10 cellular contexts compared by ENCODE assay signal in genomic region chr1:97144527-97144926, GRCh38.
DNase-seq lines count a peak whose midpoint lies in the region; ATAC-seq and TF ChIP-seq lines count a peak whose summit lies in the region.
"Had no signal": no experiment of that assay in that cellular context is flagged by ENCODE, and none has a peak within 500 bp of the region (broad histone marks: within the 10 kb centered on the region; RNA-seq: fewer than 3 reads in every experiment).

No MANE protein-coding gene starts in this region.

- peaks cover 0 to 2% (median 0%) of the 10 kb centered on the region in 4 donors for H3K36me3 ChIP-seq in upper lobe of left lung
- no peaks in the 10 kb centered on the region for H3K36me3 ChIP-seq in lower lobe of right lung
- H3K36me3 ChIP-seq: upper lobe of right lung had no signal

- no peaks in the 10 kb centered on the region for H3K9me3 Mint-ChIP-seq in stimulated activated naive B cell treated with anti-CD40 and anti-IgM and Interleukin-4, amounts not matched to agents 10 μg/mL and 1 μg/mL and 100 μg/mL, for 72 hours

- H3K4me3 Mint-ChIP-seq in stimulated activated naive B cell treated with anti-CD40 and anti-IgM and Interleukin-4, amounts not matched to agents 10 μg/mL and 1 μg/mL and 100 μg/mL, for 72 hours: no peak overlapping the region

- H3K9me3 ChIP-seq in upper lobe of left lung (no peaks in the 10 kb centered on the region), lower lobe of right lung (no peaks in the 10 kb centered on the region)
- H3K9me3 ChIP-seq: upper lobe of right lung had no signal

- intact Hi-C loops in lower lobe of right lung (cut with DNase I): no loop called here

- TF ChIP-seq EP300 in upper lobe of left lung (IDR thresholded peaks at IDR 0.05): no peak

- peak; percentile 63 for ATAC-seq in GM21360 (IDR thresholded peaks at IDR 0.05; ENCODE audit: unreplicated experiment)
- peak; percentile 77 for ATAC-seq in SK-N-SH treated with all-trans-retinoic acid at 6 μM for 48 hours
- ATAC-seq in esophagus mucosa: peak; percentile 50
- no peak for ATAC-seq in stimulated activated naive B cell treated with anti-CD40 and anti-IgM and Interleukin-4, amounts not matched to agents 10 μg/mL and 1 μg/mL and 100 μg/mL, for 72 hours (replicated peaks)
- no peak for ATAC-seq in GM21786 (IDR thresholded peaks at IDR 0.05; ENCODE audit: unreplicated experiment)
- no peak for ATAC-seq in upper lobe of left lung (ENCODE audit: low FRiP score in 2 of 2)
- no peak for ATAC-seq in lower lobe of right lung
- ATAC-seq: HepG2, upper lobe of right lung had no signal

- no peaks in the 10 kb centered on the region for H3K4me1 ChIP-seq in upper lobe of left lung
- H3K4me1 ChIP-seq in lower lobe of right lung: no peaks in the 10 kb centered on the region
- H3K4me1 ChIP-seq: upper lobe of right lung had no signal

- H3K36me3 Mint-ChIP-seq in stimulated activated naive B cell treated with anti-CD40 and anti-IgM and Interleukin-4, amounts not matched to agents 10 μg/mL and 1 μg/mL and 100 μg/mL, for 72 hours: peaks cover 0 to 2% of the 10 kb centered on the region in 2 donors

- DNase-seq in pons (ENCODE audit: low spot score) (peak; percentile 49), upper lobe of left lung (no peak), lower lobe of right lung (no peak)
- DNase-seq in stimulated activated naive B cell treated with anti-CD40 and anti-IgM and Interleukin-4, amounts not matched to agents 10 μg/mL and 1 μg/mL and 100 μg/mL, for 72 hours: no peak
- DNase-seq: upper lobe of right lung had no signal

- no peaks in the 10 kb centered on the region for H3K27me3 Mint-ChIP-seq in stimulated activated naive B cell treated with anti-CD40 and anti-IgM and Interleukin-4, amounts not matched to agents 10 μg/mL and 1 μg/mL and 100 μg/mL, for 72 hours

- no peak overlapping the region for H3K27ac ChIP-seq in upper lobe of left lung
- H3K27ac ChIP-seq in lower lobe of right lung: no peak overlapping the region
- H3K27ac ChIP-seq: upper lobe of right lung had no signal

- H3K27ac Mint-ChIP-seq in stimulated activated naive B cell treated with anti-CD40 and anti-IgM and Interleukin-4, amounts not matched to agents 10 μg/mL and 1 μg/mL and 100 μg/mL, for 72 hours: no peak overlapping the region

- TF ChIP-seq CTCF in upper lobe of left lung (IDR thresholded peaks at IDR 0.05) (no peak), lower lobe of right lung (IDR thresholded peaks at IDR 0.05) (no peak)

- H3K4me3 ChIP-seq in upper lobe of left lung (no peak overlapping the region), lower lobe of right lung (no peak overlapping the region)
- H3K4me3 ChIP-seq: upper lobe of right lung had no signal

- no peak for TF ChIP-seq POLR2A in upper lobe of left lung (IDR thresholded peaks at IDR 0.05)

- peaks cover 2 to 6% of the 10 kb centered on the region in 2 donors for H3K4me1 Mint-ChIP-seq in stimulated activated naive B cell treated with anti-CD40 and anti-IgM and Interleukin-4, amounts not matched to agents 10 μg/mL and 1 μg/mL and 100 μg/mL, for 72 hours

- H3K27me3 ChIP-seq in upper lobe of left lung (no peaks in the 10 kb centered on the region), lower lobe of right lung (ENCODE audit: low read depth) (no peaks in the 10 kb centered on the region)
- H3K27me3 ChIP-seq: upper lobe of right lung had no signal

TF ChIP-seq in SK-N-SH treated with all-trans-retinoic acid at 6 μM for 48 hours, 23 proteins besides CTCF, POLR2A, EP300 and RAD21:
- TF ChIP-seq ZC3H10 (CRISPR knock-in tag; IDR thresholded peaks at IDR 0.05) (no peak), PPARA (CRISPR knock-in tag; IDR thresholded peaks at IDR 0.05; ENCODE audit: borderline replicate concordance) (no peak)

Comparison
In these comparisons a context has a peak if more than half of its experiments do, and no peak if none do; other contexts are left out.
1. ATAC-seq: peak in GM21360 (single experiment), SK-N-SH treated with all-trans-retinoic acid at 6 μM for 48 hours (single experiment) and esophagus mucosa (single experiment); none in stimulated activated naive B cell treated with anti-CD40 and anti-IgM and Interleukin-4, amounts not matched to agents 10 μg/mL and 1 μg/mL and 100 μg/mL, for 72 hours (0 of 2), GM21786 (single experiment), upper lobe of left lung (0 of 2) and lower lobe of right lung (0 of 2).